ENCODE assay signal across 24 cellular contexts in the genomic region with DNA sequence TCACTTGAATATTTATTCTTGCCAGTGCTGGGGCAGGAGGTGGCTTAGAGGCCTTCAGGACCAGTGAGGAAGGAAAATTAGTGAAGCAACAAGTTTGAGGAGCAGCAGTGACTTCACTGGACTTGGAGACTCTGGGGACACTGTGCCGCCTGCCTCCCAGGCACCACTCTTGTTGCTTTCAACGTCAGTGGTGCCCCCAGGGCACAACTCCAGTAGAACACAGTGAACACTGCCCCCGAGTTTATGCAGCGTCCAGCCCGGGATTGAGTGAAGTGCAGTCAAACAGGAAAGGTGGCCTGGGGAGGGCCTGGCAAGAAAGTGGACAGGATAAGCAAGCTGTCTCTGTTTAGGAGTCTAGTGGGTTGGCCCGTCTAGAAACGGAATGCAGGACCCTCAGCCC. TPM values are rescaled to one million over a fixed set of nuclear protein-coding genes. Genes with fewer than 3 reads are reported as not detected.
"Had no signal": no experiment of that assay in that cellular context is flagged by ENCODE, and none has a peak within 500 bp of the region (broad histone marks: within the 10 kb centered on the region; RNA-seq: fewer than 3 reads in every experiment).

No MANE protein-coding gene starts in this region.

- DNase-seq: activated CD4-positive, alpha-beta T cell treated with anti-CD3 and anti-CD28 coated beads for 36 hours; activated CD4-positive, alpha-beta T cell treated with anti-CD3 and anti-CD28 coated beads, Interleukin-2, amount 10 ng/mL, durations not matched to agents 24 days and 14 days; activated CD4-positive, CD25-positive, alpha-beta regulatory T cell; activated CD4-positive, CD25-positive, alpha-beta regulatory T cell treated with anti-CD3 and anti-CD28 coated beads, Interleukin-2, amount 50 U/mL, for 72 hours; activated CD8-positive, alpha-beta memory T cell treated with anti-CD3 and anti-CD28 coated beads for 24 hours; activated CD8-positive, alpha-beta T cell treated with anti-CD3 and anti-CD28 coated beads for 36 hours; activated effector memory CD4-positive, alpha-beta T cell treated with Interleukin-2 at 50 U/mL for 16 hours; activated gamma-delta T cell treated with Interleukin-2 at 50 U/mL for 16 hours; activated naive CD4-positive, alpha-beta T cell treated with anti-CD3 and anti-CD28 coated beads, Interleukin-2, amount 50 U/mL, for 16 hours; activated naive CD4-positive, alpha-beta T cell treated with Interleukin-2 at 50 U/mL for 16 hours; activated T-cell treated with anti-CD3 and anti-CD28 coated beads, Interleukin-2, amount 50 U/mL, for 4 hours; amniotic stem cell; anterior cingulate cortex; brain microvascular endothelial cell; cortex of kidney; dermis blood vessel endothelial cell; effector CD8-positive, alpha-beta T cell; foreskin fibroblast; head of caudate nucleus; T-helper 1 cell; T-helper 17 cell; T1000 had no signal

- H3K27ac ChIP-seq: brain microvascular endothelial cell, epithelial cell of prostate had no signal

- H3K27me3 ChIP-seq: brain microvascular endothelial cell had no signal

RNA-seq across cellular contexts. Expression of a gene that starts 59.2 kb away (rescaled TPM):
- total RNA-seq: activated CD4-positive, alpha-beta T cell treated with anti-CD3 and anti-CD28 coated beads for 36 hours; activated CD8-positive, alpha-beta T cell treated with anti-CD3 and anti-CD28 coated beads for 36 hours; esophagus mucosa; T-helper 17 cell had no signal
